In the genomic region with DNA sequence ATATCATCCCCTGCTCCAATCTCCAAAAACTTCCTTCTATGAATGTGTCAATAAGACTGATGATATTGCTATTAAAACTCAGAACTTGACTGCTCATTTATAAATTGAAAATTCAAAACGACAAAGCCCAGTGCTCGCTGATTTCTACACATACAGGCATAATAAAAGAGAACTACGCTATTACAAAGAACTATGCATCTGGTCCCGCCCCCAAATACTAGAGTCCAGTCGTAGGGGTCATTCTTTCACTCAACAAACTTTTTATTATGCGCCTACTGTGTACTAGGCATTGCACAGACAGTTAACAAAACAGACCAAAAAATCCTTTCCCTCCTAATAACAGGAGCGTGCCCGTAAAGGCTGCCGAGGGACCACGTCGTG, we compare ENCODE assay signal across 8 cellular contexts. TPM values are rescaled to one million over a fixed set of nuclear protein-coding genes. Genes with fewer than 3 reads are reported as not detected.
DNase-seq lines count a peak whose midpoint lies in the region; ATAC-seq and TF ChIP-seq lines count a peak whose summit lies in the region.

No MANE protein-coding gene starts in this region.

- H3K9me3 ChIP-seq in thyroid gland = no peaks in the 10 kb centered on the region

- H3K36me3 ChIP-seq in thyroid gland = no peaks in the 10 kb centered on the region

- peaks cover 14% of the 10 kb centered on the region for H3K4me1 Mint-ChIP-seq in activated naive CD8-positive, alpha-beta T cell treated with anti-CD3 and anti-CD28 coated beads for 36 hours

- peak; percentile 48 for DNase-seq in NCI-H1092 treated with DMSO at 0.1 percent for 48 hours (lab: John Stamatoyannopoulos, UW)
- DNase-seq in NCI-H1092 (lab: John Stamatoyannopoulos, UW) = no peak
- no peak for DNase-seq in activated naive CD8-positive, alpha-beta T cell treated with anti-CD3 and anti-CD28 coated beads for 36 hours
- no peak for DNase-seq in left colon
- no peak for DNase-seq in thyroid gland
- no peak for DNase-seq in amygdala (lab: John Stamatoyannopoulos, UW)

- ATAC-seq in HG03159 (IDR thresholded peaks at IDR 0.05; ENCODE audit: unreplicated experiment) = peak; percentile 11
- peak; percentile 43 for ATAC-seq in left colon
- ATAC-seq in GM21423 (IDR thresholded peaks at IDR 0.05; ENCODE audit: unreplicated experiment) = no peak

- H3K4me3 ChIP-seq in thyroid gland (replicated peaks in 1 of 3) = peak overlapping the region; percentile 36 to 91 (median 74)

- H3K4me3 Mint-ChIP-seq in activated naive CD8-positive, alpha-beta T cell treated with anti-CD3 and anti-CD28 coated beads for 36 hours = peak overlapping the region; percentile 91

- H3K27ac Mint-ChIP-seq in activated naive CD8-positive, alpha-beta T cell treated with anti-CD3 and anti-CD28 coated beads for 36 hours = peak overlapping the region; percentile 88

- TF ChIP-seq POLR2A in thyroid gland (IDR thresholded peaks at IDR 0.05) = no peak

- H3K36me3 Mint-ChIP-seq in activated naive CD8-positive, alpha-beta T cell treated with anti-CD3 and anti-CD28 coated beads for 36 hours = no peaks in the 10 kb centered on the region

- no peaks in the 10 kb centered on the region for H3K27me3 ChIP-seq in thyroid gland

- no peak for TF ChIP-seq CTCF in thyroid gland (IDR thresholded peaks at IDR 0.05)

- 9 to 12% methylated on average over 8 to 11 of the region's 11 CpGs for WGBS in thyroid gland, 2 donors

- H3K4me1 ChIP-seq in thyroid gland = peaks cover 4 to 8% of the 10 kb centered on the region in 2 donors

- no peaks in the 10 kb centered on the region for H3K9me3 Mint-ChIP-seq in activated naive CD8-positive, alpha-beta T cell treated with anti-CD3 and anti-CD28 coated beads for 36 hours

- peak overlapping the region; percentile 71 to 77 (median 76) for H3K27ac ChIP-seq in thyroid gland

- intact Hi-C loops in left colon (cut with DNase I, micrococcal nuclease) = no loop called here
- intact Hi-C loops in thyroid gland (cut with DNase I) = no loop called here

- no peaks in the 10 kb centered on the region for H3K27me3 Mint-ChIP-seq in activated naive CD8-positive, alpha-beta T cell treated with anti-CD3 and anti-CD28 coated beads for 36 hours

RNA-seq across cellular contexts. Expression of gene AVEN, which starts 1.0 kb away (rescaled TPM):
- total RNA-seq in activated naive CD8-positive, alpha-beta T cell treated with anti-CD3 and anti-CD28 coated beads for 36 hours = 10 to 100 TPM; 14.9 to 15.3 TPM
- total RNA-seq in left colon = 10 to 100 TPM; 10.3 to 11.4 TPM
- 10 to 100 TPM in 2 of 4 donors, 1 to 10 TPM in 2; 7.7 to 12.9 (median 10.1) TPM for total RNA-seq in thyroid gland
